Comparison of ENCODE assay signal across 18 cellular contexts in genomic region chr6:165920896-165921671, GRCh38.
DNase-seq lines count a peak whose midpoint lies in the region; ATAC-seq, FAIRE-seq and TF ChIP-seq lines count a peak whose summit lies in the region.
"Had no signal": no experiment of that assay in that cellular context is flagged by ENCODE, and none has a peak within 500 bp of the region (broad histone marks: within the 10 kb centered on the region; RNA-seq: fewer than 3 reads in every experiment).

No MANE protein-coding gene starts in this region.

- no peak for FAIRE-seq in urothelium cell line (lab: Jason Lieb, UNC)
- FAIRE-seq: K562 had no signal

- ATAC-seq in HG02884 (IDR thresholded peaks at IDR 0.05; ENCODE audit: unreplicated experiment): no peak
- ATAC-seq: K562, PC-3 had no signal

- DNase-seq in DMS53 (lab: John Stamatoyannopoulos, UW) (peak; percentile 41), DMS53 treated with DMSO at 0.1 percent for 48 hours (lab: John Stamatoyannopoulos, UW; ENCODE audit: unreplicated experiment) (no peak), LHCN-M2 (ENCODE audit: low read depth) (peak; percentile 30), choroid plexus epithelial cell (ENCODE audit: low read depth) (peak; percentile 19), urothelium cell line (ENCODE audit: low spot score) (peak; percentile 14), NCI-H1694 treated with DMSO at 0.1 percent for 48 hours (lab: John Stamatoyannopoulos, UW) (no peak), GDM1 (lab: John Stamatoyannopoulos, UW) (no peak)
- DNase-seq: DMS 273 treated with DMSO at 0.1 percent for 48 hours, EL, NCI-H1436, NCI-H2029 treated with DMSO at 0.1 percent for 48 hours, NCI-H510A treated with DMSO at 0.1 percent for 48 hours, NCI-H82, PC-3 had no signal

- no peak overlapping the region for H3K4me3 ChIP-seq in choroid plexus epithelial cell (ENCODE audit: low read depth, low read length)
- H3K4me3 ChIP-seq: HAP-1, K562, SJSA1 had no signal

- TF ChIP-seq CTCF in choroid plexus epithelial cell (conservative IDR thresholded peaks at IDR 0.05; ENCODE audit: low read depth, low read length): no peak

Comparison
In these comparisons a context has a peak if more than half of its experiments do, and no peak if none do; other contexts are left out.
1. DNase-seq: peak in DMS53 (single experiment), LHCN-M2 (single experiment), choroid plexus epithelial cell (single experiment) and urothelium cell line (single experiment); none in DMS53 treated with DMSO at 0.1 percent for 48 hours (single experiment), NCI-H1694 treated with DMSO at 0.1 percent for 48 hours (single experiment) and GDM1 (single experiment).